22 cellular contexts compared by ENCODE assay signal in the genomic region with DNA sequence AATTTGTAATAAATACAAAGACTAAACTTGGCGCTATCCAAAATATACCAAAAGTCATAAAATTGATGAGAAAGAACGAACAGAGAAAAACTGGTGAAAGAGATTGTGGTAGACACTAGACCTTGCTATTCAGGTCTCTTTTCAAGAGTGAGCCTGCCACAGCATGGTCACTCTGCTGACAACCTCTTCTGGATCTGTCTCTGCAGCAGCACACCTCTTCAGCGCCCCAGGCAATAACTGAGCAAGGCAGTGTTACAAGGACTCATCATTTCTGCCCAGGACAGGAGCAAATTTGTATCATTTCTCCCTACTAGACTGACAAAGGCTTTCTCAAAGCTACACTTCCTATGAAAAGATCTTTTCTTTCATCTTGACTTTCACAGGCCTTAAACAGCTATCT.
"Had no signal": no experiment of that assay in that cellular context is flagged by ENCODE, and none has a peak within 500 bp of the region (broad histone marks: within the 10 kb centered on the region; RNA-seq: fewer than 3 reads in every experiment).

No MANE protein-coding gene starts in this region.

- H3K9me3 ChIP-seq: esophagus muscularis mucosa, gastrocnemius medialis, heart right ventricle, left ventricle myocardium inferior, lower lobe of right lung, pancreas had no signal

- H3K9me3 Mint-ChIP-seq: memory B cell, neural progenitor cell had no signal

- H3K4me1 Mint-ChIP-seq: memory B cell, neural progenitor cell had no signal

- H3K27me3 ChIP-seq: esophagus muscularis mucosa, gastrocnemius medialis, heart right ventricle, neural progenitor cell, pancreas had no signal

- H3K36me3 ChIP-seq: esophagus muscularis mucosa, gastrocnemius medialis, heart right ventricle, left ventricle myocardium inferior, lower lobe of right lung, neural progenitor cell, pancreas had no signal

- H3K4me1 ChIP-seq: gastrocnemius medialis, heart right ventricle, left ventricle myocardium inferior, lower lobe of right lung, neural progenitor cell, pancreas had no signal

- H3K36me3 Mint-ChIP-seq: memory B cell, neural progenitor cell had no signal

- H3K4me2 ChIP-seq: neural progenitor cell had no signal

- H3K27ac ChIP-seq: epithelial cell of prostate, esophagus muscularis mucosa, gastrocnemius medialis, heart right ventricle, left ventricle myocardium inferior, lower lobe of right lung, neural progenitor cell, pancreas had no signal

- H3K27ac Mint-ChIP-seq: memory B cell; natural killer cell treated with Interleukin-12 subunit alpha and Interleukin-12 subunit beta and Interleukin-15 and Interleukin-18, amount 100 ng/mL, for 72 hours; neural progenitor cell; progenitor cell of endocrine pancreas had no signal

- H3K27me3 Mint-ChIP-seq: memory B cell; natural killer cell treated with Interleukin-12 subunit alpha and Interleukin-12 subunit beta and Interleukin-15 and Interleukin-18, amount 100 ng/mL, for 72 hours; progenitor cell of endocrine pancreas had no signal

- ATAC-seq: gastrocnemius medialis; heart right ventricle; lower lobe of right lung; natural killer cell treated with Interleukin-12 subunit alpha and Interleukin-12 subunit beta and Interleukin-15 and Interleukin-18, amount 100 ng/mL, for 72 hours; pancreas; right cardiac atrium had no signal

- H3K4me3 ChIP-seq: esophagus muscularis mucosa, gastrocnemius medialis, heart right ventricle, left ventricle myocardium inferior, lower lobe of right lung, neural progenitor cell, pancreas had no signal

- DNase-seq: effector memory CD4-positive, alpha-beta T cell; gastrocnemius medialis; heart right ventricle; hypothalamus; left ventricle myocardium inferior; lower lobe of right lung; midbrain; occipital lobe; pancreas; right cardiac atrium; small intestine; stimulated activated CD4-positive, alpha-beta T cell treated with anti-CD3 and anti-CD28 coated beads, Interleukin-12 subunit alpha, Interleukin-12 subunit beta, amount 100 ng/mL, for 4 hours; stimulated activated naive CD4-positive, alpha-beta T cell treated with Interleukin-2 at 50 U/mL for 16 hours; trophoblast cell had no signal

- H3K4me3 Mint-ChIP-seq: memory B cell; natural killer cell treated with Interleukin-12 subunit alpha and Interleukin-12 subunit beta and Interleukin-15 and Interleukin-18, amount 100 ng/mL, for 72 hours; neural progenitor cell had no signal

- H3K9ac ChIP-seq: neural progenitor cell had no signal

- FAIRE-seq: endometrium, keratinocyte, pancreas, small intestine had no signal

- H2AFZ ChIP-seq: neural progenitor cell had no signal
